Comparison of ENCODE assay signal across 8 cellular contexts in genomic region chr1:36420836-36421317, GRCh38. TPM values are rescaled to one million over a fixed set of nuclear protein-coding genes. Genes with fewer than 3 reads are reported as not detected.
DNase-seq lines count a peak whose midpoint lies in the region; ATAC-seq and TF ChIP-seq lines count a peak whose summit lies in the region.

No MANE protein-coding gene starts in this region.

- DNase-seq in DMS 273 (lab: John Stamatoyannopoulos, UW; ENCODE audit: unreplicated experiment) = peak; percentile 91
- DNase-seq in NCI-H460 (ENCODE audit: extremely low read depth, low read depth) = peak; percentile 75
- peak; percentile 88 for DNase-seq in cardiac fibroblast (ENCODE audit: low read depth in 2 of 2)
- peak; percentile 83 for DNase-seq in kidney glomerular epithelial cell (lab: John Stamatoyannopoulos, UW)
- peak; percentile 90 for DNase-seq in stimulated activated CD4-positive, alpha-beta T cell treated with anti-CD3 and anti-CD28 coated beads, Interleukin-1b, Interleukin-23, amount 100 ng/mL, for 48 hours

- TF ChIP-seq CTCF in cardiac fibroblast (IDR thresholded peaks at IDR 0.05; ENCODE audit: low read depth, low read length) = peak; percentile 95

- H3K4me3 ChIP-seq in cardiac fibroblast (replicated peaks in 1 of 2; ENCODE audit: low read depth in 2 of 2, low read length in 2 of 2) = no peak overlapping the region

- peak; percentile 59 for ATAC-seq in HG02938 (IDR thresholded peaks at IDR 0.05; ENCODE audit: unreplicated experiment)
- peak; percentile 95 to 96 for ATAC-seq in activated CD4-positive, CD25-positive, alpha-beta regulatory T cell treated with anti-CD3 and anti-CD28 coated beads, Interleukin-2, amount 50 U/mL, for 24 hours
- no peak for ATAC-seq in HG03097 (IDR thresholded peaks at IDR 0.05; ENCODE audit: low FRiP score, unreplicated experiment)

RNA-seq across cellular contexts. Expression of gene LSM10, which starts 23.2 kb away (rescaled TPM):
- total RNA-seq in NCI-H460 (2014; rRNA removed; shearing (Covaris generic)) = 10.8 and 12.8 TPM in 2 replicates
- 9.3 and 13.8 TPM in 2 replicates for polyA plus RNA-seq in NCI-H460 (2014; cell fraction: nucleus; rRNA removed)

RNA-seq across cellular contexts. Expression of gene OSCP1, which starts 29.4 kb away (rescaled TPM):
- 6.0 and 6.8 TPM in 2 replicates for total RNA-seq in NCI-H460 (2014; rRNA removed; shearing (Covaris generic))
- 0.47 and 2.5 TPM in 2 replicates for polyA plus RNA-seq in NCI-H460 (2014; cell fraction: nucleus; rRNA removed)

RNA-seq across cellular contexts. Expression of gene STK40, which starts 35.2 kb away (rescaled TPM):
- 12.2 and 12.5 TPM in 2 replicates for total RNA-seq in NCI-H460 (2014; rRNA removed; shearing (Covaris generic))
- 18.1 and 19.0 TPM in 2 replicates for polyA plus RNA-seq in NCI-H460 (2014; cell fraction: nucleus; rRNA removed)

RNA-seq across cellular contexts. Expression of gene MRPS15, which starts 43.3 kb away (rescaled TPM):
- 139 and 142 TPM in 2 replicates for total RNA-seq in NCI-H460 (2014; rRNA removed; shearing (Covaris generic))
- 79.4 and 103 TPM in 2 replicates for polyA plus RNA-seq in NCI-H460 (2014; cell fraction: nucleus; rRNA removed)
